32 cellular contexts compared by ENCODE assay signal in the genomic region with DNA sequence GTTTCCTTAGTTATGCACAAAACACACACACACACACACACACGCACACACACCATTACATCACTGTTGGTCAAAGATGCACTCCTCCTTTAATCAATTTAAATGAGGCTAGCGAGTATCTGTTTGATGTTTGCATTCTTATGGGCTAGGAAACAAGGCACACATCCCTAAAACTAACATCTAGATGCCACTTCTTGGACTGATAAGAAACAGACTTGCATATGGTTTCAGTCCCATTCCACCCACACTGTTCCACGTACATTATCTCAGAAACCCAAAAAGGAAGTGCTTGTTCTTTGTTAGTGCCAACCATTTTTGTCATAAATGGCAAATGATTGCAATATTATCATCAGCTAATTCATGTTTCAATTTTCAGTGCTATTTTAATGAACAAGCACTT.
"Had no signal": no experiment of that assay in that cellular context is flagged by ENCODE, and none has a peak within 500 bp of the region (broad histone marks: within the 10 kb centered on the region; RNA-seq: fewer than 3 reads in every experiment).

No MANE protein-coding gene starts in this region.

- H3K4me1 Mint-ChIP-seq: WTC11 had no signal

- H3K36me3 Mint-ChIP-seq: activated CD4-positive, alpha-beta memory T cell treated with anti-CD3 and anti-CD28 coated beads for 36 hours; activated naive CD4-positive, alpha-beta T cell treated with anti-CD3 and anti-CD28 coated beads, Interleukin-2, amount 50 U/mL, for 72 hours; WTC11 had no signal

- H3K27ac ChIP-seq: adrenal gland, brain microvascular endothelial cell, SJCRH30, SK-N-MC had no signal

- H3K27me3 ChIP-seq: adrenal gland, brain microvascular endothelial cell, SJCRH30 had no signal

- H3K9me3 Mint-ChIP-seq: activated CD4-positive, alpha-beta memory T cell treated with anti-CD3 and anti-CD28 coated beads for 36 hours; activated naive CD4-positive, alpha-beta T cell treated with anti-CD3 and anti-CD28 coated beads for 36 hours had no signal

- H3K4me3 Mint-ChIP-seq: activated CD4-positive, alpha-beta memory T cell treated with anti-CD3 and anti-CD28 coated beads for 36 hours; activated naive CD4-positive, alpha-beta T cell treated with anti-CD3 and anti-CD28 coated beads for 36 hours; activated T-cell treated with anti-CD3 and anti-CD28 coated beads, Interleukin-2, amount 50 U/mL, for 4 hours; activated T-helper 1 cell treated with anti-CD3 and anti-CD28 coated beads, Interleukin-12 subunit alpha, Interleukin-12 subunit beta, Interleukin-2, Interleukin-4 antibody, amounts not matched to agents 30 ng/mL and 10 ng/mL and 1 ng/mL, durations not matched to agents 14 hours and 24 hours and 36 hours; T-helper 1 cell treated with Interleukin-12 subunit alpha and Interleukin-12 subunit beta and Interleukin-4 antibody, amounts not matched to agents 30 μg/mL and 1 μg/mL, for 36 hours; T-helper 2 cell treated with Interferon-gamma antibody and Interleukin-4, amounts not matched to agents 5 μg/mL and 100 μg/mL, for 36 hours; WTC11 had no signal

- H3K9me3 ChIP-seq: adrenal gland, SJCRH30 had no signal

- H3K27ac Mint-ChIP-seq: activated CD4-positive, alpha-beta memory T cell treated with anti-CD3 and anti-CD28 coated beads for 36 hours; activated naive CD4-positive, alpha-beta T cell treated with anti-CD3 and anti-CD28 coated beads for 36 hours; activated naive CD4-positive, alpha-beta T cell treated with anti-CD3 and anti-CD28 coated beads, Interleukin-2, amount 50 U/mL, for 72 hours; activated T-helper 1 cell treated with anti-CD3 and anti-CD28 coated beads, Interleukin-12 subunit alpha, Interleukin-12 subunit beta, Interleukin-2, Interleukin-4 antibody, amounts not matched to agents 30 ng/mL and 10 ng/mL and 1 ng/mL, durations not matched to agents 14 hours and 24 hours and 36 hours; T-helper 1 cell treated with Interleukin-12 subunit alpha and Interleukin-12 subunit beta and Interleukin-4 antibody, amounts not matched to agents 30 μg/mL and 1 μg/mL, for 36 hours; T-helper 2 cell treated with Interferon-gamma antibody and Interleukin-4, amounts not matched to agents 5 μg/mL and 100 μg/mL, for 36 hours; WTC11 had no signal

- H3K27me3 Mint-ChIP-seq: activated CD4-positive, alpha-beta memory T cell treated with anti-CD3 and anti-CD28 coated beads for 36 hours had no signal

- DNase-seq: activated CD4-positive, alpha-beta memory T cell treated with anti-CD3 and anti-CD28 coated beads for 36 hours; activated CD4-positive, alpha-beta T cell treated with anti-CD3 and anti-CD28 coated beads for 4 hours; activated CD4-positive, alpha-beta T cell treated with anti-CD3 and anti-CD28 coated beads, Interleukin-2, amount 50 U/mL, for 1 hour; activated CD4-positive, CD25-positive, alpha-beta regulatory T cell treated with anti-CD3 and anti-CD28 coated beads, Interleukin-2, amount 50 U/mL, for 72 hours; activated CD8-positive, alpha-beta memory T cell treated with anti-CD3 and anti-CD28 coated beads, Interleukin-2, amount 50 U/mL, for 4 hours; activated gamma-delta T cell treated with Interleukin-2 at 50 U/mL for 16 hours; activated naive CD4-positive, alpha-beta T cell treated with anti-CD3 and anti-CD28 coated beads for 36 hours; activated T-cell treated with anti-CD3 and anti-CD28 coated beads for 4 hours; activated T-cell treated with anti-CD3 and anti-CD28 coated beads, Interleukin-2, amount 50 U/mL, for 4 hours; adrenal gland; anterior cingulate cortex; brain microvascular endothelial cell; central memory CD4-positive, alpha-beta T cell; NCI-H1092 treated with DMSO at 0.1 percent for 48 hours; NCI-H1417; NCI-H146; NCI-H187; NCI-H2029 treated with DMSO at 0.1 percent for 48 hours; NCI-H2107; NCI-H2171; NCI-H510A; NCI-H526; NCI-H748 treated with DMSO at 0.1 percent for 48 hours; NK-92 treated with Interleukin-12 subunit alpha and Interleukin-12 subunit beta, amount 100 ng/mL, for 24 hours; Right ventricle myocardium superior; SJCRH30 had no signal

- ATAC-seq: activated naive CD4-positive, alpha-beta T cell treated with anti-CD3 and anti-CD28 coated beads, Interleukin-2, amount 50 U/mL, for 72 hours; activated T-cell treated with anti-CD3 and anti-CD28 coated beads, Interleukin-2, amount 50 U/mL, for 4 hours; WTC11 had no signal

- H3K4me3 ChIP-seq: adrenal gland, SJCRH30, SK-N-MC had no signal
